ENCODE assay signal across 8 cellular contexts in genomic region chr11:106021181-106021966, GRCh38. TPM values are rescaled to one million over a fixed set of nuclear protein-coding genes. Genes with fewer than 3 reads are reported as not detected.
DNase-seq lines count a peak whose midpoint lies in the region; ATAC-seq and TF ChIP-seq lines count a peak whose summit lies in the region.

No MANE protein-coding gene starts in this region.

- no TSS peak for BruUV-seq in Caco-2 (replicated peaks; lab: Mats Ljungman, UMichigan)

- H3K27me3 Mint-ChIP-seq in Caco-2 (ENCODE audit: insufficient read depth, unreplicated experiment): no peaks in the 10 kb centered on the region
- H3K27me3 Mint-ChIP-seq in activated CD4-positive, alpha-beta memory T cell treated with anti-CD3 and anti-CD28 coated beads for 36 hours: peaks cover 3% of the 10 kb centered on the region

- H3K27ac Mint-ChIP-seq in Caco-2 (ENCODE audit: unreplicated experiment): peak overlapping the region; percentile 51
- peak overlapping the region; percentile 87 for H3K27ac Mint-ChIP-seq in activated CD4-positive, alpha-beta memory T cell treated with anti-CD3 and anti-CD28 coated beads for 36 hours

- H3K4me3 Mint-ChIP-seq in Caco-2 (ENCODE audit: unreplicated experiment): peak overlapping the region; percentile 86
- H3K4me3 Mint-ChIP-seq in activated CD4-positive, alpha-beta memory T cell treated with anti-CD3 and anti-CD28 coated beads for 36 hours: peak overlapping the region; percentile 85

- H3K36me3 ChIP-seq in Caco-2 (ENCODE audit: control insufficient read depth, insufficient read depth, low read length) (no peaks in the 10 kb centered on the region), left ventricle myocardium inferior (no peaks in the 10 kb centered on the region), gastrocnemius medialis (no peaks in the 10 kb centered on the region)

- in situ Hi-C loops in gastrocnemius medialis (cut with MboI; ENCODE audit: low sequenced_read_pairs in 4 of 4): loop anchor here in 3 of 4 donors (5.0 to 10.0 kb wide), 2 partner anchors 53 to 56 kb away; partner anchors contain the start of genes AASDHPPT (in 3 of the 3) and KBTBD3 (in 3 of the 3)

- POLR2A ChIA-PET in Caco-2 (lab: Charles Lee): no interaction called here
- POLR2A ChIA-PET in activated CD4-positive, alpha-beta memory T cell treated with anti-CD3 and anti-CD28 coated beads for 36 hours (lab: Charles Lee): no interaction called here

- H3K9me3 ChIP-seq in Caco-2 (no peaks in the 10 kb centered on the region), left ventricle myocardium inferior (replicated peaks) (no peaks in the 10 kb centered on the region), gastrocnemius medialis (no peaks in the 10 kb centered on the region)

- peaks cover 13% of the 10 kb centered on the region for H3K4me1 Mint-ChIP-seq in Caco-2 (ENCODE audit: low read depth, unreplicated experiment)
- H3K4me1 Mint-ChIP-seq in activated CD4-positive, alpha-beta memory T cell treated with anti-CD3 and anti-CD28 coated beads for 36 hours (ENCODE audit: low read depth): peaks cover 48% of the 10 kb centered on the region

- DNase-seq in Caco-2 (no peak), left ventricle myocardium inferior (no peak), gastrocnemius medialis (no peak), RPMI8226 (no peak), HuH-7.5 (ENCODE audit: low spot score) (no peak)
- DNase-seq in activated CD4-positive, alpha-beta memory T cell treated with anti-CD3 and anti-CD28 coated beads for 36 hours: no peak

- H3K36me3 Mint-ChIP-seq in Caco-2 (ENCODE audit: insufficient read depth, unreplicated experiment): peaks cover 16% of the 10 kb centered on the region
- H3K36me3 Mint-ChIP-seq in activated CD4-positive, alpha-beta memory T cell treated with anti-CD3 and anti-CD28 coated beads for 36 hours: peaks cover 10% of the 10 kb centered on the region

- TF ChIP-seq CTCF in Caco-2 (IDR thresholded peaks at IDR 0.05; ENCODE audit: insufficient read depth in 1 of 2, low read depth in 1 of 2, low read length in 1 of 2, severe bottlenecking in 1 of 2, unreplicated experiment in 1 of 2) (no peak), left ventricle myocardium inferior (IDR thresholded peaks at IDR 0.05; ENCODE audit: borderline replicate concordance) (no peak), gastrocnemius medialis (IDR thresholded peaks at IDR 0.05 in 4 of 5, conservative IDR thresholded peaks at IDR 0.05 in 1 of 5) (no peak)

- intact Hi-C loops in Caco-2 (cut with micrococcal nuclease; ENCODE audit: unreplicated experiment): loop anchor here (2.0 kb wide), 1 partner anchor 59 kb away; no protein-coding TSS in a partner anchor
- intact Hi-C loops in activated CD4-positive, alpha-beta memory T cell treated with anti-CD3 and anti-CD28 coated beads for 36 hours (cut with micrococcal nuclease): loop anchor here (5.0 kb wide), 4 partner anchors 1314 to 1821 kb away; partner anchors contain the start of genes ALKBH8 and CWF19L2
- intact Hi-C loops in left ventricle myocardium inferior (cut with micrococcal nuclease): no loop called here
- intact Hi-C loops in gastrocnemius medialis (cut with DNase I; ENCODE audit: low total_unique reads): no loop called here

- ATAC-seq in GM19467 (IDR thresholded peaks at IDR 0.05; ENCODE audit: unreplicated experiment) (peak; percentile 7), HG03565 (IDR thresholded peaks at IDR 0.05; ENCODE audit: unreplicated experiment) (peak; percentile 1), gastrocnemius medialis (peak; percentile 18 to 71)

- CTCF ChIA-PET in Caco-2 (lab: Charles Lee): no interaction called here
- CTCF ChIA-PET in activated CD4-positive, alpha-beta memory T cell treated with anti-CD3 and anti-CD28 coated beads for 36 hours (lab: Charles Lee): no interaction called here

- peak overlapping the region; percentile 90 for H3K27ac ChIP-seq in left ventricle myocardium inferior (replicated peaks)
- H3K27ac ChIP-seq in gastrocnemius medialis: peak overlapping the region; percentile 83 to 90 (median 87)

- H3K4me3 ChIP-seq in Caco-2 (ENCODE audit: low read depth, low read length) (peak overlapping the region; percentile 81), left ventricle myocardium inferior (peak overlapping the region; percentile 93), gastrocnemius medialis (peak overlapping the region; percentile 85 to 92 (median 88))

- no peaks in the 10 kb centered on the region for H3K9me3 Mint-ChIP-seq in Caco-2 (ENCODE audit: unreplicated experiment)
- H3K9me3 Mint-ChIP-seq in activated CD4-positive, alpha-beta memory T cell treated with anti-CD3 and anti-CD28 coated beads for 36 hours: no peaks in the 10 kb centered on the region

- H3K27me3 ChIP-seq in Caco-2 (replicated peaks; ENCODE audit: control insufficient read depth, insufficient read depth, low read length): no peaks in the 10 kb centered on the region
- no peaks in the 10 kb centered on the region for H3K27me3 ChIP-seq in left ventricle myocardium inferior (ENCODE audit: low read depth)
- no peaks in the 10 kb centered on the region for H3K27me3 ChIP-seq in gastrocnemius medialis

- H3K4me1 ChIP-seq in Caco-2 (peaks cover 11% of the 10 kb centered on the region), left ventricle myocardium inferior (peaks cover 55% of the 10 kb centered on the region), gastrocnemius medialis (peaks cover 19 to 33% of the 10 kb centered on the region in 2 donors)

- TF ChIP-seq POLR2A in gastrocnemius medialis (IDR thresholded peaks at IDR 0.05): no peak

RNA-seq across cellular contexts. Expression of gene MSANTD4, which starts 0.7 kb away (rescaled TPM):
- total RNA-seq in Caco-2 (2022): 24.2 and 25.7 TPM in 2 replicates
- 10 to 100 TPM; 11.4 to 13.1 TPM for total RNA-seq in activated CD4-positive, alpha-beta memory T cell treated with anti-CD3 and anti-CD28 coated beads for 36 hours
- total RNA-seq in left ventricle myocardium inferior: 18.8 TPM
- total RNA-seq in gastrocnemius medialis: 10 to 100 TPM; 31.3 to 39.6 (median 34.9) TPM

RNA-seq across cellular contexts. Expression of gene KBTBD3, which starts 55.8 kb away (rescaled TPM):
- total RNA-seq in Caco-2 (2022): 3.2 and 5.6 TPM in 2 replicates
- total RNA-seq in activated CD4-positive, alpha-beta memory T cell treated with anti-CD3 and anti-CD28 coated beads for 36 hours: 1 to 10 TPM; 7.0 to 7.7 TPM
- 13.8 TPM for total RNA-seq in left ventricle myocardium inferior
- total RNA-seq in gastrocnemius medialis: 1 to 10 TPM in 3 of 4 donors, under 1 TPM in 1; 0.92 to 6.2 (median 1.9) TPM

RNA-seq across cellular contexts. Expression of gene AASDHPPT, which starts 56.1 kb away (rescaled TPM):
- 64.8 and 70.4 TPM in 2 replicates for total RNA-seq in Caco-2 (2022)
- 10 to 100 TPM; 39.4 to 41.8 TPM for total RNA-seq in activated CD4-positive, alpha-beta memory T cell treated with anti-CD3 and anti-CD28 coated beads for 36 hours
- total RNA-seq in left ventricle myocardium inferior: 31.1 TPM
- total RNA-seq in gastrocnemius medialis: 10 to 100 TPM; 23.2 to 59.4 (median 45.2) TPM

Comparison
In these comparisons a context has a peak if more than half of its experiments do, and no peak if none do; other contexts are left out.
1. intact Hi-C loops: an anchor here in Caco-2 (2.0 kb wide) and activated CD4-positive, alpha-beta memory T cell treated with anti-CD3 and anti-CD28 coated beads for 36 hours (5.0 kb wide); none called in left ventricle myocardium inferior and gastrocnemius medialis.